ENCODE assay signal across 19 cellular contexts in the genomic region with DNA sequence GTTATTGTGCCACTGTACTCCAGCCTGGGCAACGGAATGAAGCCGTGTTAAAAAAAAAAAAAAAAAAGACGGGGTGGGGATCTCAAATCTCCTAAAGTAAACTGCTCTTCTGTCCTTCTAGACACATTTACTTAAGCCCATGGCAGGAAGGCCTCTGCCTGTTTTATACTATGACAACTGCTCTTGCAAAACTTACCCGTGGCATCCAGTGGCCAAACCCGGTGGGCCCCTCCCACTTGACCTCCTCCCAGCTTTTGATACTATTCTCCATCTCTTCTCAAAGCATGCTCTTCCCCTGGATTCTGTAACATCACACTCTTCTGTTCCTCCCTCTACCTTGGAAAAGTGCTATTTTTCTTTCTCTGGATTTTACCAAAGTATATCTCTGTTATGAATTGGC.
DNase-seq lines count a peak whose midpoint lies in the region; ATAC-seq lines count a peak whose summit lies in the region.
"Had no signal": no experiment of that assay in that cellular context is flagged by ENCODE, and none has a peak within 500 bp of the region (broad histone marks: within the 10 kb centered on the region; RNA-seq: fewer than 3 reads in every experiment).

No MANE protein-coding gene starts in this region.

- peaks cover 34% of the 10 kb centered on the region for H3K4me1 Mint-ChIP-seq in activated T-cell treated with anti-CD3 and anti-CD28 coated beads, Interleukin-2, amount 50 U/mL, for 72 hours (ENCODE audit: low read depth)
- H3K4me1 Mint-ChIP-seq in activated T-helper 1 cell treated with anti-CD3 and anti-CD28 coated beads, Interleukin-12 subunit alpha, Interleukin-12 subunit beta, Interleukin-2, Interleukin-4 antibody, amounts not matched to agents 30 ng/mL and 10 ng/mL and 1 ng/mL, durations not matched to agents 14 hours and 24 hours and 36 hours (ENCODE audit: low read depth): peaks cover 53% of the 10 kb centered on the region
- H3K4me1 Mint-ChIP-seq in stimulated activated memory B cell treated with anti-CD40 and anti-IgM and Interleukin-4, amounts not matched to agents 10 μg/mL and 1 μg/mL and 100 μg/mL, for 72 hours: peaks cover 49% of the 10 kb centered on the region
- peaks cover 33 to 58% (median 51%) of the 10 kb centered on the region in 3 donors for H3K4me1 Mint-ChIP-seq in CD8-positive, alpha-beta memory T cell

- peak overlapping the region; percentile 51 for H3K27ac Mint-ChIP-seq in activated T-cell treated with anti-CD3 and anti-CD28 coated beads, Interleukin-2, amount 50 U/mL, for 72 hours
- peak overlapping the region; percentile 5 for H3K27ac Mint-ChIP-seq in activated T-helper 1 cell treated with anti-CD3 and anti-CD28 coated beads, Interleukin-12 subunit alpha, Interleukin-12 subunit beta, Interleukin-2, Interleukin-4 antibody, amounts not matched to agents 30 ng/mL and 10 ng/mL and 1 ng/mL, durations not matched to agents 14 hours and 24 hours and 36 hours
- H3K27ac Mint-ChIP-seq in stimulated activated memory B cell treated with anti-CD40 and anti-IgM and Interleukin-4, amounts not matched to agents 10 μg/mL and 1 μg/mL and 100 μg/mL, for 72 hours: peak overlapping the region; percentile 6
- H3K27ac Mint-ChIP-seq in CD8-positive, alpha-beta memory T cell: peak overlapping the region in 3 of 8 donors; percentile 55 to 77 (median 66)

- WGBS in right cardiac atrium: 90% methylated on average over 5 of the region's 5 CpGs

- DNase-seq in activated T-cell treated with anti-CD3 and anti-CD28 coated beads, Interleukin-2, amount 50 U/mL, for 72 hours: no peak
- DNase-seq in activated T-cell treated with anti-CD3 and anti-CD28 coated beads, Interleukin-2, amount 50 U/mL, for 1 hour: no peak
- DNase-seq in activated T-helper 1 cell treated with anti-CD3 and anti-CD28 coated beads, Interleukin-12 subunit alpha, Interleukin-12 subunit beta, Interleukin-2, Interleukin-4 antibody, amounts not matched to agents 30 ng/mL and 10 ng/mL and 1 ng/mL, durations not matched to agents 14 hours and 24 hours and 36 hours (ENCODE audit: low spot score): no peak
- DNase-seq in right cardiac atrium (peak in 2 of 3 donors; percentile 47 to 56), NCI-H1048 (lab: John Stamatoyannopoulos, UW) (no peak)
- no peak for DNase-seq in stimulated activated CD4-positive, alpha-beta T cell treated with anti-CD3 and anti-CD28 coated beads, Interleukin-4, amount 100 ng/mL, for 1 hour
- no peak for DNase-seq in CD8-positive, alpha-beta memory T cell
- DNase-seq: activated CD8-positive, alpha-beta memory T cell treated with anti-CD3 and anti-CD28 coated beads for 24 hours; amygdala; central memory CD4-positive, alpha-beta T cell; effector memory CD4-positive, alpha-beta T cell; NCI-H1105; NCI-H2081 treated with DMSO at 0.1 percent for 48 hours; NCI-H524; pancreas had no signal

- CTCF ChIA-PET in CD8-positive, alpha-beta memory T cell (lab: Charles Lee): interaction anchor here (0.9 kb wide), 1 partner anchor 133 kb away, joined by 5 read pairs; no protein-coding TSS in a partner anchor

- no peak overlapping the region for H3K27ac ChIP-seq in right cardiac atrium (ENCODE audit: low read length)
- no peak overlapping the region for H3K27ac ChIP-seq in CD8-positive, alpha-beta memory T cell (ENCODE audit: low read depth, low read length)
- H3K27ac ChIP-seq: C4-2B, hepatocyte, KMS-11, pancreas had no signal

- H3K36me3 Mint-ChIP-seq in activated T-cell treated with anti-CD3 and anti-CD28 coated beads, Interleukin-2, amount 50 U/mL, for 72 hours (ENCODE audit: insufficient read depth in 2 of 2): peaks cover 7 to 45% of the 10 kb centered on the region in 2 donors
- peaks cover 41% of the 10 kb centered on the region for H3K36me3 Mint-ChIP-seq in activated T-helper 1 cell treated with anti-CD3 and anti-CD28 coated beads, Interleukin-12 subunit alpha, Interleukin-12 subunit beta, Interleukin-2, Interleukin-4 antibody, amounts not matched to agents 30 ng/mL and 10 ng/mL and 1 ng/mL, durations not matched to agents 14 hours and 24 hours and 36 hours (ENCODE audit: low read depth)
- peaks cover 74% of the 10 kb centered on the region for H3K36me3 Mint-ChIP-seq in stimulated activated memory B cell treated with anti-CD40 and anti-IgM and Interleukin-4, amounts not matched to agents 10 μg/mL and 1 μg/mL and 100 μg/mL, for 72 hours
- peaks cover 4 to 53% (median 8%) of the 10 kb centered on the region in 3 donors for H3K36me3 Mint-ChIP-seq in CD8-positive, alpha-beta memory T cell

- no peak for ATAC-seq in activated T-cell treated with anti-CD3 and anti-CD28 coated beads, Interleukin-2, amount 50 U/mL, for 72 hours (replicated peaks in 1 of 2)
- ATAC-seq in right cardiac atrium: peak in 1 of 2 donors; percentile 18
- no peak for ATAC-seq in stimulated activated memory B cell treated with anti-CD40 and anti-IgM and Interleukin-4, amounts not matched to agents 10 μg/mL and 1 μg/mL and 100 μg/mL, for 72 hours
- ATAC-seq: pancreas had no signal

- no peaks in the 10 kb centered on the region for H3K9me3 ChIP-seq in right cardiac atrium (ENCODE audit: control insufficient read depth, low read length)
- H3K9me3 ChIP-seq in CD8-positive, alpha-beta memory T cell (ENCODE audit: low read length): no peaks in the 10 kb centered on the region
- H3K9me3 ChIP-seq: pancreas had no signal

- intact Hi-C loops in activated T-helper 1 cell treated with anti-CD3 and anti-CD28 coated beads, Interleukin-12 subunit alpha, Interleukin-12 subunit beta, Interleukin-2, Interleukin-4 antibody, amounts not matched to agents 30 ng/mL and 10 ng/mL and 1 ng/mL, durations not matched to agents 14 hours and 24 hours and 36 hours (cut with micrococcal nuclease): no loop called here
- intact Hi-C loops in right cardiac atrium (cut with DNase I): no loop called here

- H3K27me3 Mint-ChIP-seq in activated T-cell treated with anti-CD3 and anti-CD28 coated beads, Interleukin-2, amount 50 U/mL, for 72 hours (ENCODE audit: low read depth): no peaks in the 10 kb centered on the region
- H3K27me3 Mint-ChIP-seq in activated T-helper 1 cell treated with anti-CD3 and anti-CD28 coated beads, Interleukin-12 subunit alpha, Interleukin-12 subunit beta, Interleukin-2, Interleukin-4 antibody, amounts not matched to agents 30 ng/mL and 10 ng/mL and 1 ng/mL, durations not matched to agents 14 hours and 24 hours and 36 hours (ENCODE audit: insufficient read depth): no peaks in the 10 kb centered on the region
- H3K27me3 Mint-ChIP-seq in stimulated activated memory B cell treated with anti-CD40 and anti-IgM and Interleukin-4, amounts not matched to agents 10 μg/mL and 1 μg/mL and 100 μg/mL, for 72 hours: peaks cover 14% of the 10 kb centered on the region
- no peaks in the 10 kb centered on the region for H3K27me3 Mint-ChIP-seq in CD8-positive, alpha-beta memory T cell

- H3K27me3 ChIP-seq in right cardiac atrium (ENCODE audit: control insufficient read depth, insufficient read depth): no peaks in the 10 kb centered on the region
- H3K27me3 ChIP-seq in CD8-positive, alpha-beta memory T cell (ENCODE audit: insufficient read depth, low read length, poor library complexity, severe bottlenecking): no peaks in the 10 kb centered on the region
- H3K27me3 ChIP-seq: hepatocyte, pancreas had no signal

- H3K4me1 ChIP-seq in right cardiac atrium (ENCODE audit: control insufficient read depth, insufficient read depth, low read length): peaks cover 27% of the 10 kb centered on the region
- no peaks in the 10 kb centered on the region for H3K4me1 ChIP-seq in CD8-positive, alpha-beta memory T cell (ENCODE audit: insufficient read depth, low read length)
- H3K4me1 ChIP-seq: pancreas had no signal

- POLR2A ChIA-PET in CD8-positive, alpha-beta memory T cell (lab: Charles Lee): no interaction called here

- no peak overlapping the region for H3K4me3 Mint-ChIP-seq in activated T-cell treated with anti-CD3 and anti-CD28 coated beads, Interleukin-2, amount 50 U/mL, for 72 hours
- H3K4me3 Mint-ChIP-seq in activated T-helper 1 cell treated with anti-CD3 and anti-CD28 coated beads, Interleukin-12 subunit alpha, Interleukin-12 subunit beta, Interleukin-2, Interleukin-4 antibody, amounts not matched to agents 30 ng/mL and 10 ng/mL and 1 ng/mL, durations not matched to agents 14 hours and 24 hours and 36 hours: no peak overlapping the region
- no peak overlapping the region for H3K4me3 Mint-ChIP-seq in stimulated activated memory B cell treated with anti-CD40 and anti-IgM and Interleukin-4, amounts not matched to agents 10 μg/mL and 1 μg/mL and 100 μg/mL, for 72 hours
- peak overlapping the region in 1 of 7 donors; percentile 49 for H3K4me3 Mint-ChIP-seq in CD8-positive, alpha-beta memory T cell

- no peak overlapping the region for H3K4me3 ChIP-seq in right cardiac atrium (ENCODE audit: low read length)
- no peak overlapping the region for H3K4me3 ChIP-seq in CD8-positive, alpha-beta memory T cell (ENCODE audit: low read length)
- H3K4me3 ChIP-seq: hepatocyte, pancreas had no signal

- no peaks in the 10 kb centered on the region for H3K36me3 ChIP-seq in CD8-positive, alpha-beta memory T cell (ENCODE audit: insufficient read depth, low read length)
- H3K36me3 ChIP-seq: pancreas had no signal

- no peaks in the 10 kb centered on the region for H3K9me3 Mint-ChIP-seq in activated T-cell treated with anti-CD3 and anti-CD28 coated beads, Interleukin-2, amount 50 U/mL, for 72 hours
- H3K9me3 Mint-ChIP-seq in activated T-helper 1 cell treated with anti-CD3 and anti-CD28 coated beads, Interleukin-12 subunit alpha, Interleukin-12 subunit beta, Interleukin-2, Interleukin-4 antibody, amounts not matched to agents 30 ng/mL and 10 ng/mL and 1 ng/mL, durations not matched to agents 14 hours and 24 hours and 36 hours: no peaks in the 10 kb centered on the region
- H3K9me3 Mint-ChIP-seq in stimulated activated memory B cell treated with anti-CD40 and anti-IgM and Interleukin-4, amounts not matched to agents 10 μg/mL and 1 μg/mL and 100 μg/mL, for 72 hours: no peaks in the 10 kb centered on the region
- no peaks in the 10 kb centered on the region for H3K9me3 Mint-ChIP-seq in CD8-positive, alpha-beta memory T cell

Comparison
In these comparisons a context has a peak if more than half of its experiments do, and no peak if none do; other contexts are left out.
1. DNase-seq: peak in right cardiac atrium (2 of 3); none in activated T-cell treated with anti-CD3 and anti-CD28 coated beads, Interleukin-2, amount 50 U/mL, for 72 hours (0 of 2), activated T-cell treated with anti-CD3 and anti-CD28 coated beads, Interleukin-2, amount 50 U/mL, for 1 hour (single experiment), activated T-helper 1 cell treated with anti-CD3 and anti-CD28 coated beads, Interleukin-12 subunit alpha, Interleukin-12 subunit beta, Interleukin-2, Interleukin-4 antibody, amounts not matched to agents 30 ng/mL and 10 ng/mL and 1 ng/mL, durations not matched to agents 14 hours and 24 hours and 36 hours (single experiment), NCI-H1048 (single experiment), stimulated activated CD4-positive, alpha-beta T cell treated with anti-CD3 and anti-CD28 coated beads, Interleukin-4, amount 100 ng/mL, for 1 hour (single experiment) and CD8-positive, alpha-beta memory T cell (0 of 5).